In genomic region chr16:85733155-85733838, GRCh38 we compare ENCODE assay signal across 1 cellular context.
TF ChIP-seq lines count a peak whose summit lies in the region.

No MANE protein-coding gene starts in this region.

TF ChIP-seq in HepG2, 621 proteins besides CTCF, POLR2A, EP300 and RAD21 (continues in another document):
- TF ChIP-seq NFIC (IDR thresholded peaks at IDR 0.05; ENCODE audit: low read length) (no peak), SRSF1 (optimal IDR thresholded peaks at IDR 0.05; ENCODE audit: low read depth, low read length) (no peak), ZBTB38 (CRISPR knock-in tag; IDR thresholded peaks at IDR 0.05) (no peak), SAP130 (CRISPR knock-in tag; IDR thresholded peaks at IDR 0.05; ENCODE audit: low read depth) (peak; percentile 55), MLLT10 (CRISPR knock-in tag; IDR thresholded peaks at IDR 0.05) (no peak), RARA (CRISPR knock-in tag; IDR thresholded peaks at IDR 0.05) (0 out of 2 replicates have a peak, but pooled peaks have one; percentile 28), TFDP1 (CRISPR knock-in tag; IDR thresholded peaks at IDR 0.05; ENCODE audit: borderline replicate concordance) (peak; percentile 14; the same call in 1 of the 2 replicates), SSRP1 (CRISPR knock-in tag; IDR thresholded peaks at IDR 0.05) (no peak), ZNF225 (CRISPR knock-in tag; IDR thresholded peaks at IDR 0.05) (no peak), CENPBD1 (CRISPR knock-in tag; IDR thresholded peaks at IDR 0.05; ENCODE audit: borderline replicate concordance, low read depth) (no peak), CEBPG (CRISPR knock-in tag; IDR thresholded peaks at IDR 0.05) (peak; percentile 96), ELK4 (CRISPR knock-in tag; IDR thresholded peaks at IDR 0.05; ENCODE audit: borderline replicate concordance) (no peak), SNRNP70 (IDR thresholded peaks at IDR 0.05; ENCODE audit: low read depth, low read length) (no peak), RAD51 (IDR thresholded peaks at IDR 0.05; ENCODE audit: borderline replicate concordance) (no peak), SMAD3 (CRISPR knock-in tag; IDR thresholded peaks at IDR 0.05) (no peak), BCL6 (CRISPR knock-in tag; IDR thresholded peaks at IDR 0.05) (no peak), MAX (IDR thresholded peaks at IDR 0.05) (peak; percentile 58; the same call in 1 of the 2 replicates), HCFC1 (IDR thresholded peaks at IDR 0.05; ENCODE audit: low read depth, low read length) (no peak), GABPA (IDR thresholded peaks at IDR 0.05; ENCODE audit: low read depth, low read length) (no peak), GABPA (CRISPR knock-in tag; IDR thresholded peaks at IDR 0.05; ENCODE audit: low read depth) (peak; percentile 67), ZNF766 (CRISPR knock-in tag; IDR thresholded peaks at IDR 0.05; ENCODE audit: borderline replicate concordance) (no peak), ZBTB25 (CRISPR knock-in tag; IDR thresholded peaks at IDR 0.05) (no peak), PRDM10 (CRISPR knock-in tag; IDR thresholded peaks at IDR 0.05; ENCODE audit: low read depth) (peak; percentile 28; the same call in 1 of the 2 replicates), MTA1 (CRISPR knock-in tag; IDR thresholded peaks at IDR 0.05; ENCODE audit: borderline replicate concordance) (no peak), ZMYM3 (CRISPR knock-in tag; IDR thresholded peaks at IDR 0.05) (peak; percentile 95), ZSCAN21 (CRISPR knock-in tag; IDR thresholded peaks at IDR 0.05; ENCODE audit: borderline replicate concordance) (no peak), ZNF329 (CRISPR knock-in tag; IDR thresholded peaks at IDR 0.05; ENCODE audit: low read depth) (no peak), ZFP90 (CRISPR knock-in tag; IDR thresholded peaks at IDR 0.05; ENCODE audit: borderline replicate concordance) (no peak), ZFP82 (CRISPR knock-in tag; IDR thresholded peaks at IDR 0.05; ENCODE audit: borderline replicate concordance) (no peak), ZNF30 (CRISPR knock-in tag; IDR thresholded peaks at IDR 0.05) (no peak), ZNF17 (CRISPR knock-in tag; IDR thresholded peaks at IDR 0.05) (0 out of 2 replicates have a peak, but pooled peaks have one; percentile 33), ZNF580 (CRISPR knock-in tag; IDR thresholded peaks at IDR 0.05; ENCODE audit: borderline replicate concordance, low read depth) (no peak; the same call in 1 of the 2 replicates), ZNF562 (CRISPR knock-in tag; IDR thresholded peaks at IDR 0.05; ENCODE audit: borderline replicate concordance) (no peak), ZNF652 (CRISPR knock-in tag; IDR thresholded peaks at IDR 0.05; ENCODE audit: borderline replicate concordance, low read depth) (0 out of 2 replicates have a peak, but pooled peaks have one; percentile 45), DRAP1 (CRISPR knock-in tag; IDR thresholded peaks at IDR 0.05) (no peak), PAXIP1 (CRISPR knock-in tag; conservative IDR thresholded peaks at IDR 0.05) (peak; percentile 36; the same call in 1 of the 2 replicates), ZNF414 (CRISPR knock-in tag; IDR thresholded peaks at IDR 0.05) (0 out of 2 replicates have a peak, but pooled peaks have one; percentile 59), ZNF567 (CRISPR knock-in tag; IDR thresholded peaks at IDR 0.05; ENCODE audit: borderline replicate concordance) (no peak), CENPX (CRISPR knock-in tag; IDR thresholded peaks at IDR 0.05) (no peak), PHF21A (CRISPR knock-in tag; IDR thresholded peaks at IDR 0.05) (peak; percentile 42; the same call in 1 of the 2 replicates), RCOR2 (CRISPR knock-in tag; IDR thresholded peaks at IDR 0.05) (0 out of 2 replicates have a peak, but pooled peaks have one; percentile 66), ZFP62 (CRISPR knock-in tag; IDR thresholded peaks at IDR 0.05) (no peak), NAIF1 (CRISPR knock-in tag; IDR thresholded peaks at IDR 0.05; ENCODE audit: borderline replicate concordance) (no peak), ZNF556 (CRISPR knock-in tag; IDR thresholded peaks at IDR 0.05; ENCODE audit: borderline replicate concordance) (no peak), ZNF737 (CRISPR knock-in tag; IDR thresholded peaks at IDR 0.05; ENCODE audit: borderline replicate concordance) (no peak), HNRNPUL1 (IDR thresholded peaks at IDR 0.05; ENCODE audit: low read depth, low read length) (no peak), KMT2A (CRISPR knock-in tag; IDR thresholded peaks at IDR 0.05) (peak; percentile 53; the same call in 1 of the 2 replicates), TP53 (CRISPR knock-in tag; conservative IDR thresholded peaks at IDR 0.05) (no peak), TFDP2 (CRISPR knock-in tag; IDR thresholded peaks at IDR 0.05) (0 out of 2 replicates have a peak, but pooled peaks have one; percentile 57), EED (CRISPR knock-in tag; IDR thresholded peaks at IDR 0.05) (no peak), SOX5 (CRISPR knock-in tag; IDR thresholded peaks at IDR 0.05; ENCODE audit: borderline replicate concordance) (peak; percentile 42; the same call in 1 of the 2 replicates), ZNF280B (CRISPR knock-in tag; IDR thresholded peaks at IDR 0.05; ENCODE audit: borderline replicate concordance) (no peak), ZNF530 (CRISPR knock-in tag; IDR thresholded peaks at IDR 0.05; ENCODE audit: low read depth) (no peak)
